23 cellular contexts compared by ENCODE assay signal in the genomic region with DNA sequence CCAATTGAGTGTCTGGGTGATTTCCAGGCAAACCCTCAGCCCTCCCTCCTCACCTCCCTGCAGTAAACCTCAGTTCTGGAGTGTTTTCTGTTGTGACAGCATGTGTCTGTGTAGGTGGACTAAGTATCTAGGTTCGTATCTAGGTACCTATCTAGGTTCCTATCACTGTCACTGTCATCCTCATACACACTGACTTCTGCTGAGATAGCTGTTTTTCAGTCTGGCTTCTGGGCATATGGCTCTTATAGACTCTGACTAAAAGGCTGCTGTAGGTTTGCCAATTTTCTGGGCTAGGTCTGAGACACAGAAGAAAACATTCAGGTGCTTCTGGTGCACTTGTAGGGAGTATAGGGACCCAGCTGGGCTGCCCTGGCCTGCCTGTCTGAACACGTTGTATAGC. TPM values are rescaled to one million over a fixed set of nuclear protein-coding genes. Genes with fewer than 3 reads are reported as not detected.
A peak's percentile ranks its signal among the peaks of the same experiment; 100 is the strongest.
DNase-seq lines count a peak whose midpoint lies in the region; FAIRE-seq and TF ChIP-seq lines count a peak whose summit lies in the region.
"Had no signal": no experiment of that assay in that cellular context is flagged by ENCODE, and none has a peak within 500 bp of the region (broad histone marks: within the 10 kb centered on the region; RNA-seq: fewer than 3 reads in every experiment).

No MANE protein-coding gene starts in this region.

- no peak overlapping the region for H3K27ac ChIP-seq in coronary artery
- H3K27ac ChIP-seq: A549, C4-2B, RWPE1 had no signal

- TF ChIP-seq CTCF in bronchial epithelial cell (IDR thresholded peaks at IDR 0.05; ENCODE audit: insufficient read depth, low read length, severe bottlenecking) (no peak), coronary artery (IDR thresholded peaks at IDR 0.05) (no peak)

- H3K4me3 ChIP-seq in bronchial epithelial cell (ENCODE audit: low read depth, low read length) (no peak overlapping the region), coronary artery (no peak overlapping the region)
- H3K4me3 ChIP-seq: A549 had no signal

- DNase-seq in DMS 273 treated with DMSO at 0.1 percent for 48 hours (lab: John Stamatoyannopoulos, UW): peak; percentile 14
- peak; percentile 14 for DNase-seq in NCI-H1694 (lab: John Stamatoyannopoulos, UW)
- DNase-seq in NCI-H345 (lab: John Stamatoyannopoulos, UW): peak; percentile 31
- DNase-seq in bronchial epithelial cell (ENCODE audit: low read depth): peak; percentile 34
- DNase-seq in G401 (ENCODE audit: low spot score): no peak
- DNase-seq in coronary artery (ENCODE audit: low spot score): no peak
- DNase-seq in C1 segment of cervical spinal cord (lab: John Stamatoyannopoulos, UW): no peak
- DNase-seq: Caco-2; CD8-positive, alpha-beta T cell; Kasumi-1; NCI-H1092 treated with DMSO at 0.1 percent for 48 hours; NCI-H146; NCI-H2081; NCI-H2227 treated with DMSO at 0.1 percent for 48 hours; NCI-H526; NCI-H82; SHP77; T-helper 1 cell had no signal

- FAIRE-seq in bronchial epithelial cell (lab: Jason Lieb, UNC): no peak
- FAIRE-seq: A549, GM18507, H54 had no signal

- peaks cover 1% of the 10 kb centered on the region for H3K27me3 ChIP-seq in bronchial epithelial cell (ENCODE audit: control insufficient read depth, insufficient read depth, low read length)

- in situ Hi-C loops in G401 (cut with HindIII; ENCODE audit: low sequenced_read_pairs): no loop called here

- no peaks in the 10 kb centered on the region for H3K36me3 ChIP-seq in bronchial epithelial cell (ENCODE audit: control insufficient read depth, insufficient read depth, low read length)

RNA-seq across cellular contexts. Expression of a gene that starts 8.1 kb away (rescaled TPM):
- not detected in 2 replicates for total RNA-seq in bronchial epithelial cell
- total RNA-seq in G401 (2014; rRNA removed; shearing (Covaris generic)): not detected in 2 replicates
- total RNA-seq: CD8-positive, alpha-beta T cell had no signal

Comparison
In these comparisons a context has a peak if more than half of its experiments do, and no peak if none do; other contexts are left out.
1. DNase-seq: peak in DMS 273 treated with DMSO at 0.1 percent for 48 hours (single experiment), NCI-H1694 (single experiment), NCI-H345 (single experiment) and bronchial epithelial cell (single experiment); none in G401 (single experiment), coronary artery (single experiment) and C1 segment of cervical spinal cord (0 of 14).